33 cellular contexts compared by ENCODE assay signal in genomic region chr12:13462450-13462849, GRCh38.
DNase-seq lines count a peak whose midpoint lies in the region; ATAC-seq and TF ChIP-seq lines count a peak whose summit lies in the region.
"Had no signal": no experiment of that assay in that cellular context is flagged by ENCODE, and none has a peak within 500 bp of the region (broad histone marks: within the 10 kb centered on the region; RNA-seq: fewer than 3 reads in every experiment).

No MANE protein-coding gene starts in this region.

- H3K4me3 Mint-ChIP-seq in activated CD4-positive, alpha-beta T cell treated with anti-CD3 and anti-CD28 coated beads, Interleukin-2, amount 10 ng/mL, durations not matched to agents 24 days and 14 days = no peak overlapping the region
- H3K4me3 Mint-ChIP-seq: B cell; CD14-positive monocyte; CD4-positive, alpha-beta memory T cell; CD4-positive, alpha-beta T cell; CD4-positive, CD25-positive, alpha-beta regulatory T cell; CD8-positive, alpha-beta memory T cell; CD8-positive, alpha-beta T cell had no signal

- H3K9me3 ChIP-seq in mucosa of descending colon = no peaks in the 10 kb centered on the region
- H3K9me3 ChIP-seq in HAP-1 = no peaks in the 10 kb centered on the region
- H3K9me3 ChIP-seq in Karpas-422 (ENCODE audit: low read length) = no peaks in the 10 kb centered on the region
- H3K9me3 ChIP-seq: A549; BE2C; BLaER1; BLaER1 treated with 17β-estradiol and CSF1 and Interleukin-3, amounts not matched to agents 10 nM and 100 nM; Caco-2 had no signal

- no peaks in the 10 kb centered on the region for H3K36me3 Mint-ChIP-seq in activated CD4-positive, alpha-beta T cell treated with anti-CD3 and anti-CD28 coated beads, Interleukin-2, amount 10 ng/mL, durations not matched to agents 24 days and 14 days (ENCODE audit: low read depth)
- H3K36me3 Mint-ChIP-seq: CD14-positive monocyte; CD4-positive, alpha-beta memory T cell; CD4-positive, CD25-positive, alpha-beta regulatory T cell; CD8-positive, alpha-beta memory T cell; CD8-positive, alpha-beta T cell had no signal

- peak; percentile 65 for ATAC-seq in left colon
- ATAC-seq in mucosa of descending colon = peak; percentile 52
- ATAC-seq: A549; CD8-positive, alpha-beta T cell had no signal

- H3K9me3 Mint-ChIP-seq in activated CD4-positive, alpha-beta T cell treated with anti-CD3 and anti-CD28 coated beads, Interleukin-2, amount 10 ng/mL, durations not matched to agents 24 days and 14 days = no peaks in the 10 kb centered on the region
- H3K9me3 Mint-ChIP-seq: CD4-positive, alpha-beta T cell; CD8-positive, alpha-beta T cell had no signal

- no peaks in the 10 kb centered on the region for H3K9me2 ChIP-seq in Karpas-422 (replicated peaks; ENCODE audit: insufficient read depth, low read length)

- H3K27ac ChIP-seq in Karpas-422 (ENCODE audit: low read length) = no peak overlapping the region
- H3K27ac ChIP-seq: 22Rv1; A549; BLaER1; BLaER1 treated with 17β-estradiol and CSF1 and Interleukin-3, amounts not matched to agents 10 nM and 100 nM; C4-2B had no signal

- no peaks in the 10 kb centered on the region for H4K20me1 ChIP-seq in Karpas-422 (ENCODE audit: insufficient read depth, low read depth, low read length)
- H4K20me1 ChIP-seq: BLaER1; BLaER1 treated with 17β-estradiol and CSF1 and Interleukin-3, amounts not matched to agents 10 nM and 100 nM had no signal

- H2AFZ ChIP-seq in Karpas-422 (ENCODE audit: low read length) = no peak overlapping the region

- peak; percentile 3 for DNase-seq in activated CD4-positive, alpha-beta T cell treated with anti-CD3 and anti-CD28 coated beads, Interleukin-2, amount 10 ng/mL, durations not matched to agents 24 days and 14 days
- DNase-seq in activated CD4-positive, alpha-beta T cell treated with anti-CD3 and anti-CD28 coated beads, Interleukin-2, amount 50 U/mL, for 4 hours = no peak
- DNase-seq in left colon (no peak), mucosa of descending colon (no peak), HAP-1 (ENCODE audit: low spot score in 2 of 2) (no peak), Karpas-422 (no peak)
- DNase-seq: 8988T; ACHN; AML-193; BE2C; C1 segment of cervical spinal cord; Caco-2; Calu3; CD4-positive, alpha-beta memory T cell; CD4-positive, alpha-beta T cell; CD4-positive, CD25-positive, alpha-beta regulatory T cell; CD8-positive, alpha-beta memory T cell; CD8-positive, alpha-beta T cell; COR-L47; DMS 273 treated with DMSO at 0.1 percent for 48 hours; DMS153; DMS53; DMS79; DMS79 treated with DMSO at 0.1 percent for 48 hours; DND-41; EL had no signal

- H3K27me3 ChIP-seq in HAP-1 (ENCODE audit: low read depth) (peaks cover 3% of the 10 kb centered on the region), Karpas-422 (ENCODE audit: low read length) (no peaks in the 10 kb centered on the region)
- H3K27me3 ChIP-seq: BE2C; BLaER1; BLaER1 treated with 17β-estradiol and CSF1 and Interleukin-3, amounts not matched to agents 10 nM and 100 nM had no signal

- H3K4me3 ChIP-seq in mucosa of descending colon = no peak overlapping the region
- no peak overlapping the region for H3K4me3 ChIP-seq in HAP-1
- H3K4me3 ChIP-seq in Karpas-422 (ENCODE audit: low read length) = no peak overlapping the region
- H3K4me3 ChIP-seq: A549; BLaER1; BLaER1 treated with 17β-estradiol and CSF1 and Interleukin-3, amounts not matched to agents 10 nM and 100 nM had no signal

- no peak overlapping the region for H3K27ac Mint-ChIP-seq in activated CD4-positive, alpha-beta T cell treated with anti-CD3 and anti-CD28 coated beads, Interleukin-2, amount 10 ng/mL, durations not matched to agents 24 days and 14 days
- H3K27ac Mint-ChIP-seq: B cell; CD14-positive monocyte; CD4-positive, alpha-beta memory T cell; CD4-positive, alpha-beta T cell; CD4-positive, CD25-positive, alpha-beta regulatory T cell; CD8-positive, alpha-beta memory T cell; CD8-positive, alpha-beta T cell had no signal

- no peaks in the 10 kb centered on the region for H3K79me2 ChIP-seq in Karpas-422 (ENCODE audit: low read length)

- no peak overlapping the region for H3K4me2 ChIP-seq in Karpas-422 (ENCODE audit: low read depth, low read length, poor library complexity, severe bottlenecking)
- H3K4me2 ChIP-seq: A549; BLaER1; BLaER1 treated with 17β-estradiol and CSF1 and Interleukin-3, amounts not matched to agents 10 nM and 100 nM had no signal

- H3K36me3 ChIP-seq in mucosa of descending colon (ENCODE audit: low read depth) (no peaks in the 10 kb centered on the region), HAP-1 (replicated peaks) (no peaks in the 10 kb centered on the region), Karpas-422 (ENCODE audit: insufficient read depth, low read length) (no peaks in the 10 kb centered on the region)
- H3K36me3 ChIP-seq: BE2C; BLaER1; BLaER1 treated with 17β-estradiol and CSF1 and Interleukin-3, amounts not matched to agents 10 nM and 100 nM had no signal

- peaks cover 2% of the 10 kb centered on the region for H3K27me3 Mint-ChIP-seq in activated CD4-positive, alpha-beta T cell treated with anti-CD3 and anti-CD28 coated beads, Interleukin-2, amount 10 ng/mL, durations not matched to agents 24 days and 14 days
- H3K27me3 Mint-ChIP-seq: B cell had no signal

- in situ Hi-C loops in HAP-1 (cut with MboI; ENCODE audit: low sequenced_read_pairs) = no loop called here

- no peaks in the 10 kb centered on the region for H3K4me1 ChIP-seq in mucosa of descending colon (ENCODE audit: low read depth)
- no peaks in the 10 kb centered on the region for H3K4me1 ChIP-seq in HAP-1
- H3K4me1 ChIP-seq in Karpas-422 (ENCODE audit: low read length) = no peaks in the 10 kb centered on the region
- H3K4me1 ChIP-seq: A549; BE2C; BLaER1; BLaER1 treated with 17β-estradiol and CSF1 and Interleukin-3, amounts not matched to agents 10 nM and 100 nM; Caco-2 had no signal

- no peak for TF ChIP-seq CTCF in mucosa of descending colon (IDR thresholded peaks at IDR 0.05)

- intact Hi-C loops in activated CD4-positive, alpha-beta T cell treated with anti-CD3 and anti-CD28 coated beads, Interleukin-2, amount 10 ng/mL, durations not matched to agents 24 days and 14 days (cut with micrococcal nuclease) = no loop called here
- intact Hi-C loops in left colon (cut with DNase I, micrococcal nuclease) (no loop called here), mucosa of descending colon (cut with DNase I, micrococcal nuclease) (no loop called here)

- no peaks in the 10 kb centered on the region for H3K4me1 Mint-ChIP-seq in activated CD4-positive, alpha-beta T cell treated with anti-CD3 and anti-CD28 coated beads, Interleukin-2, amount 10 ng/mL, durations not matched to agents 24 days and 14 days
- H3K4me1 Mint-ChIP-seq: B cell; CD14-positive monocyte; CD4-positive, alpha-beta memory T cell; CD4-positive, CD25-positive, alpha-beta regulatory T cell; CD8-positive, alpha-beta memory T cell had no signal

- H3K9ac ChIP-seq in Karpas-422 (ENCODE audit: low read length) = no peak overlapping the region
- H3K9ac ChIP-seq: BLaER1; BLaER1 treated with 17β-estradiol and CSF1 and Interleukin-3, amounts not matched to agents 10 nM and 100 nM had no signal
